19 cellular contexts compared by ENCODE assay signal in genomic region chr4:155570661-155571060, GRCh38.
"Had no signal": no experiment of that assay in that cellular context is flagged by ENCODE, and none has a peak within 500 bp of the region (broad histone marks: within the 10 kb centered on the region; RNA-seq: fewer than 3 reads in every experiment).

No MANE protein-coding gene starts in this region.

- H3K4me1 ChIP-seq: SJSA1 had no signal

- H3K27me3 ChIP-seq: MG63, SJSA1 had no signal

- H3K9me3 ChIP-seq: MG63, SJSA1 had no signal

- H3K4me3 ChIP-seq: MG63, SJSA1, SK-N-MC had no signal

- H3K27ac ChIP-seq: SJSA1, SK-N-MC had no signal

- H3K36me3 ChIP-seq: MG63, SJSA1 had no signal

- DNase-seq: KBM-7, MG63, NCI-H1092, NCI-H1417 treated with DMSO at 0.1 percent for 48 hours, NCI-H146, NCI-H1694 treated with DMSO at 0.1 percent for 48 hours, NCI-H1930, NCI-H2081 treated with DMSO at 0.1 percent for 48 hours, NCI-H2171, NCI-H226, NCI-H510A, NCI-H524 treated with DMSO at 0.1 percent for 48 hours, NCI-H69, NCI-H774, Right ventricle myocardium superior, RPMI8226, SIG-M5 had no signal
